2 cellular contexts compared by ENCODE assay signal in the genomic region with DNA sequence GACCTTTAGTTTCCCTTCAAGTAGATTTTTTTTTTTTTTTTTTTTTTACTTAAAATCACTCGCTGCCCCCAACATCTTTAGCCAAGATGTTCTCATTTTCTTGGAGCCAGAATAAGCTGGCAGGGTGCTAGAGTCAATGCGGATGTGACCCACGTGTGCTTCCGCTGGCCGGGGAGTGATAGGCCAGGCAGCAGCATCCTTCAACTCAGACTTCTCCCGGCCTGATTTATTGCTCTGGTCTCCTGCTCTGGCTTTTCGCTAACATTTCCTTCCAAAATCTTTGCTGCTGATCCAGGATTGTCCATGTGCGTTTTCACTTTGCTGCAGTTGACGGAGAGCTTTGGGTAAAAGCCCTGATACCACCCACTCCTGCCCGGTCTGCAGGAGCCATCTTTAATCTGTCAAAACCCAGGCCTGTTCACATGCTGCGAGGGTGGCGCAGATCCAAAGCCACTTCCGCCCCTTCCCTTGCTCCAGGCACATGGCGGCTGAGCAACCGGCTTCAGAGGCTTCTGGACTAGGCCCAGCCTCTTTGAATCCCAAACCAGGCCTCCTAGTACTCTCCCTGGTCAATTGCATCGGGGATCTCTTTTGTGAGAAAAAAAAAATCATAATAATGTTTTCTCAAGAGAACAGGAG.
TF ChIP-seq lines count a peak whose summit lies in the region.

No MANE protein-coding gene starts in this region.

TF ChIP-seq in SK-N-SH, 30 proteins besides CTCF, POLR2A, EP300 and RAD21 (continued from another document):
- TF ChIP-seq, protein P1, sequence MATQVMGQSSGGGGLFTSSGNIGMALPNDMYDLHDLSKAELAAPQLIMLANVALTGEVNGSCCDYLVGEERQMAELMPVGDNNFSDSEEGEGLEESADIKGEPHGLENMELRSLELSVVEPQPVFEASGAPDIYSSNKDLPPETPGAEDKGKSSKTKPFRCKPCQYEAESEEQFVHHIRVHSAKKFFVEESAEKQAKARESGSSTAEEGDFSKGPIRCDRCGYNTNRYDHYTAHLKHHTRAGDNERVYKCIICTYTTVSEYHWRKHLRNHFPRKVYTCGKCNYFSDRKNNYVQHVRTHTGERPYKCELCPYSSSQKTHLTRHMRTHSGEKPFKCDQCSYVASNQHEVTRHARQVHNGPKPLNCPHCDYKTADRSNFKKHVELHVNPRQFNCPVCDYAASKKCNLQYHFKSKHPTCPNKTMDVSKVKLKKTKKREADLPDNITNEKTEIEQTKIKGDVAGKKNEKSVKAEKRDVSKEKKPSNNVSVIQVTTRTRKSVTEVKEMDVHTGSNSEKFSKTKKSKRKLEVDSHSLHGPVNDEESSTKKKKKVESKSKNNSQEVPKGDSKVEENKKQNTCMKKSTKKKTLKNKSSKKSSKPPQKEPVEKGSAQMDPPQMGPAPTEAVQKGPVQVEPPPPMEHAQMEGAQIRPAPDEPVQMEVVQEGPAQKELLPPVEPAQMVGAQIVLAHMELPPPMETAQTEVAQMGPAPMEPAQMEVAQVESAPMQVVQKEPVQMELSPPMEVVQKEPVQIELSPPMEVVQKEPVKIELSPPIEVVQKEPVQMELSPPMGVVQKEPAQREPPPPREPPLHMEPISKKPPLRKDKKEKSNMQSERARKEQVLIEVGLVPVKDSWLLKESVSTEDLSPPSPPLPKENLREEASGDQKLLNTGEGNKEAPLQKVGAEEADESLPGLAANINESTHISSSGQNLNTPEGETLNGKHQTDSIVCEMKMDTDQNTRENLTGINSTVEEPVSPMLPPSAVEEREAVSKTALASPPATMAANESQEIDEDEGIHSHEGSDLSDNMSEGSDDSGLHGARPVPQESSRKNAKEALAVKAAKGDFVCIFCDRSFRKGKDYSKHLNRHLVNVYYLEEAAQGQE (IDR thresholded peaks at IDR 0.05; ENCODE audit: low read depth, low read length), result no peak
- no peak for TF ChIP-seq TCF12 (IDR thresholded peaks at IDR 0.05)
TF ChIP-seq in SK-N-SH: peak in this region for 0.

TF ChIP-seq in SK-N-SH treated with all-trans-retinoic acid at 6 μM for 48 hours, 23 proteins besides CTCF, POLR2A, EP300 and RAD21 (continued from another document):
- TF ChIP-seq, protein P2, sequence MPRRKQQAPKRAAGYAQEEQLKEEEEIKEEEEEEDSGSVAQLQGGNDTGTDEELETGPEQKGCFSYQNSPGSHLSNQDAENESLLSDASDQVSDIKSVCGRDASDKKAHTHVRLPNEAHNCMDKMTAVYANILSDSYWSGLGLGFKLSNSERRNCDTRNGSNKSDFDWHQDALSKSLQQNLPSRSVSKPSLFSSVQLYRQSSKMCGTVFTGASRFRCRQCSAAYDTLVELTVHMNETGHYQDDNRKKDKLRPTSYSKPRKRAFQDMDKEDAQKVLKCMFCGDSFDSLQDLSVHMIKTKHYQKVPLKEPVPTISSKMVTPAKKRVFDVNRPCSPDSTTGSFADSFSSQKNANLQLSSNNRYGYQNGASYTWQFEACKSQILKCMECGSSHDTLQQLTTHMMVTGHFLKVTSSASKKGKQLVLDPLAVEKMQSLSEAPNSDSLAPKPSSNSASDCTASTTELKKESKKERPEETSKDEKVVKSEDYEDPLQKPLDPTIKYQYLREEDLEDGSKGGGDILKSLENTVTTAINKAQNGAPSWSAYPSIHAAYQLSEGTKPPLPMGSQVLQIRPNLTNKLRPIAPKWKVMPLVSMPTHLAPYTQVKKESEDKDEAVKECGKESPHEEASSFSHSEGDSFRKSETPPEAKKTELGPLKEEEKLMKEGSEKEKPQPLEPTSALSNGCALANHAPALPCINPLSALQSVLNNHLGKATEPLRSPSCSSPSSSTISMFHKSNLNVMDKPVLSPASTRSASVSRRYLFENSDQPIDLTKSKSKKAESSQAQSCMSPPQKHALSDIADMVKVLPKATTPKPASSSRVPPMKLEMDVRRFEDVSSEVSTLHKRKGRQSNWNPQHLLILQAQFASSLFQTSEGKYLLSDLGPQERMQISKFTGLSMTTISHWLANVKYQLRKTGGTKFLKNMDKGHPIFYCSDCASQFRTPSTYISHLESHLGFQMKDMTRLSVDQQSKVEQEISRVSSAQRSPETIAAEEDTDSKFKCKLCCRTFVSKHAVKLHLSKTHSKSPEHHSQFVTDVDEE (CRISPR knock-in tag; IDR thresholded peaks at IDR 0.05), result no peak
- TF ChIP-seq, protein P3, sequence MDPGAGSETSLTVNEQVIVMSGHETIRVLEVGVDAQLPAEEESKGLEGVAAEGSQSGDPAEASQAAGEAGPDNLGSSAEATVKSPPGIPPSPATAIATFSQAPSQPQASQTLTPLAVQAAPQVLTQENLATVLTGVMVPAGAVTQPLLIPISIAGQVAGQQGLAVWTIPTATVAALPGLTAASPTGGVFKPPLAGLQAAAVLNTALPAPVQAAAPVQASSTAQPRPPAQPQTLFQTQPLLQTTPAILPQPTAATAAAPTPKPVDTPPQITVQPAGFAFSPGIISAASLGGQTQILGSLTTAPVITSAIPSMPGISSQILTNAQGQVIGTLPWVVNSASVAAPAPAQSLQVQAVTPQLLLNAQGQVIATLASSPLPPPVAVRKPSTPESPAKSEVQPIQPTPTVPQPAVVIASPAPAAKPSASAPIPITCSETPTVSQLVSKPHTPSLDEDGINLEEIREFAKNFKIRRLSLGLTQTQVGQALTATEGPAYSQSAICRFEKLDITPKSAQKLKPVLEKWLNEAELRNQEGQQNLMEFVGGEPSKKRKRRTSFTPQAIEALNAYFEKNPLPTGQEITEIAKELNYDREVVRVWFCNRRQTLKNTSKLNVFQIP (CRISPR knock-in tag; IDR thresholded peaks at IDR 0.05; ENCODE audit: borderline replicate concordance, low read depth), result no peak
- TF ChIP-seq PPARA (CRISPR knock-in tag; IDR thresholded peaks at IDR 0.05; ENCODE audit: borderline replicate concordance), result no peak
- TF ChIP-seq, protein P4, sequence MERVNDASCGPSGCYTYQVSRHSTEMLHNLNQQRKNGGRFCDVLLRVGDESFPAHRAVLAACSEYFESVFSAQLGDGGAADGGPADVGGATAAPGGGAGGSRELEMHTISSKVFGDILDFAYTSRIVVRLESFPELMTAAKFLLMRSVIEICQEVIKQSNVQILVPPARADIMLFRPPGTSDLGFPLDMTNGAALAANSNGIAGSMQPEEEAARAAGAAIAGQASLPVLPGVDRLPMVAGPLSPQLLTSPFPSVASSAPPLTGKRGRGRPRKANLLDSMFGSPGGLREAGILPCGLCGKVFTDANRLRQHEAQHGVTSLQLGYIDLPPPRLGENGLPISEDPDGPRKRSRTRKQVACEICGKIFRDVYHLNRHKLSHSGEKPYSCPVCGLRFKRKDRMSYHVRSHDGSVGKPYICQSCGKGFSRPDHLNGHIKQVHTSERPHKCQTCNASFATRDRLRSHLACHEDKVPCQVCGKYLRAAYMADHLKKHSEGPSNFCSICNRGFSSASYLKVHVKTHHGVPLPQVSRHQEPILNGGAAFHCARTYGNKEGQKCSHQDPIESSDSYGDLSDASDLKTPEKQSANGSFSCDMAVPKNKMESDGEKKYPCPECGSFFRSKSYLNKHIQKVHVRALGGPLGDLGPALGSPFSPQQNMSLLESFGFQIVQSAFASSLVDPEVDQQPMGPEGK (CRISPR knock-in tag; IDR thresholded peaks at IDR 0.05; ENCODE audit: borderline replicate concordance), result no peak
- no peak for TF ChIP-seq ESRRG (CRISPR knock-in tag; IDR thresholded peaks at IDR 0.05)
- TF ChIP-seq ARNTL (CRISPR knock-in tag; IDR thresholded peaks at IDR 0.05; ENCODE audit: borderline replicate concordance, low read depth), result no peak
- TF ChIP-seq OSR1 (CRISPR knock-in tag; IDR thresholded peaks at IDR 0.05), result no peak
